Comparison of ENCODE assay signal across 8 cellular contexts in genomic region chr15:90266061-90266431, GRCh38. TPM values are rescaled to one million over a fixed set of nuclear protein-coding genes. Genes with fewer than 3 reads are reported as not detected.
A peak's percentile ranks its signal among the peaks of the same experiment; 100 is the strongest.
DNase-seq lines count a peak whose midpoint lies in the region; ATAC-seq and TF ChIP-seq lines count a peak whose summit lies in the region.

No MANE protein-coding gene starts in this region.

- intact Hi-C loops in body of pancreas (cut with DNase I) = no loop called here

- H3K36me3 ChIP-seq in SK-N-MC (ENCODE audit: insufficient read depth, low read length) (peaks cover 37% of the 10 kb centered on the region), body of pancreas (replicated peaks in 1 of 2; ENCODE audit: insufficient read depth in 1 of 2, low read depth in 2 of 2) (no peaks in the 10 kb centered on the region)

- 0 to 1% methylated on average over 16 of the region's 16 CpGs for WGBS in body of pancreas, 2 donors

- H3K9me3 ChIP-seq in SK-N-MC (ENCODE audit: low read depth, low read length) (no peaks in the 10 kb centered on the region), body of pancreas (no peaks in the 10 kb centered on the region)

- DNase-seq in SHP77 (lab: John Stamatoyannopoulos, UW) (peak; percentile 30 to 39), SHP77 treated with DMSO at 0.1 percent for 48 hours (lab: John Stamatoyannopoulos, UW) (no peak), SK-N-MC (ENCODE audit: low read depth, low spot score) (no peak), body of pancreas (peak in 2 of 4 donors; percentile 10 to 19), iris pigment epithelial cell (ENCODE audit: low read depth) (peak; percentile 29)
- peak; percentile 40 for DNase-seq in stimulated activated CD4-positive, alpha-beta T cell treated with anti-CD3 and anti-CD28 coated beads, Interleukin-12 subunit alpha, Interleukin-12 subunit beta, amount 100 ng/mL, for 4 hours

- TF ChIP-seq POLR2A in body of pancreas (IDR thresholded peaks at IDR 0.05) = no peak

- H3K27me3 ChIP-seq in body of pancreas = no peaks in the 10 kb centered on the region

- H3K27ac ChIP-seq in SK-N-MC = peak overlapping the region; percentile 77
- peak overlapping the region; percentile 88 to 95 (median 92) for H3K27ac ChIP-seq in body of pancreas

- ATAC-seq in HG03135 (IDR thresholded peaks at IDR 0.05; ENCODE audit: unreplicated experiment) (peak; percentile 6), body of pancreas (peak; percentile 7), GM21367 (IDR thresholded peaks at IDR 0.05; ENCODE audit: unreplicated experiment) (no peak)

- peaks cover 45% of the 10 kb centered on the region for H3K4me1 ChIP-seq in body of pancreas

- TF ChIP-seq CTCF in body of pancreas (IDR thresholded peaks at IDR 0.05) = no peak

- peak overlapping the region; percentile 86 for H3K9ac ChIP-seq in SK-N-MC (ENCODE audit: insufficient read length)

- H3K4me3 ChIP-seq in SK-N-MC (peak overlapping the region; percentile 89), body of pancreas (peak overlapping the region; percentile 47 to 60)

RNA-seq across cellular contexts. Expression of gene NGRN, which starts 0.6 kb away (rescaled TPM):
- 10 to 100 TPM; 27.4 to 27.8 TPM for total RNA-seq in body of pancreas

RNA-seq across cellular contexts. Expression of gene TTLL13, which starts 16.7 kb away (rescaled TPM):
- total RNA-seq in body of pancreas = not detected

RNA-seq across cellular contexts. Expression of gene GDPGP1, which starts 32.0 kb away (rescaled TPM):
- total RNA-seq in body of pancreas = 1 to 10 TPM in 1 of 2 donors, under 1 TPM in 1; 0.33 to 5.2 TPM

RNA-seq across cellular contexts. Expression of gene CIB1, which starts 32.3 kb away (rescaled TPM):
- 10 to 100 TPM; 36.6 to 59.0 TPM for total RNA-seq in body of pancreas

Comparison
In these comparisons a context has a peak if more than half of its experiments do, and no peak if none do; other contexts are left out.
1. DNase-seq: peak in SHP77 (2 of 2), iris pigment epithelial cell (single experiment) and stimulated activated CD4-positive, alpha-beta T cell treated with anti-CD3 and anti-CD28 coated beads, Interleukin-12 subunit alpha, Interleukin-12 subunit beta, amount 100 ng/mL, for 4 hours (single experiment); none in SHP77 treated with DMSO at 0.1 percent for 48 hours (single experiment) and SK-N-MC (single experiment).